In genomic region chr2:142580691-142581090, GRCh38 we compare ENCODE assay signal across 5 cellular contexts.
"Had no signal": no experiment of that assay in that cellular context is flagged by ENCODE, and none has a peak within 500 bp of the region (broad histone marks: within the 10 kb centered on the region; RNA-seq: fewer than 3 reads in every experiment).

No MANE protein-coding gene starts in this region.

- H3K4me3 ChIP-seq: K562 had no signal

- H3K27ac ChIP-seq: HL-60 had no signal

- DNase-seq: IMR-90, KBM-7, KG1 had no signal
